In genomic region chr13:109938255-109938936, GRCh38 we compare ENCODE assay signal across 17 cellular contexts.
A peak's percentile ranks its signal among the peaks of the same experiment; 100 is the strongest.
DNase-seq lines count a peak whose midpoint lies in the region; ATAC-seq, FAIRE-seq and TF ChIP-seq lines count a peak whose summit lies in the region.
"Had no signal": no experiment of that assay in that cellular context is flagged by ENCODE, and none has a peak within 500 bp of the region (broad histone marks: within the 10 kb centered on the region; RNA-seq: fewer than 3 reads in every experiment).

No MANE protein-coding gene starts in this region.

- H3K27ac Mint-ChIP-seq in astrocyte (ENCODE audit: unreplicated experiment): no peak overlapping the region
- H3K27ac Mint-ChIP-seq: activated naive CD8-positive, alpha-beta T cell treated with anti-CD3 and anti-CD28 coated beads, Interleukin-2, amount 10 ng/mL, durations not matched to agents 7 days and 5 days; progenitor cell of endocrine pancreas had no signal

- H3K36me3 Mint-ChIP-seq in astrocyte (ENCODE audit: low read depth, unreplicated experiment): no peaks in the 10 kb centered on the region
- H3K36me3 Mint-ChIP-seq: activated naive CD8-positive, alpha-beta T cell treated with anti-CD3 and anti-CD28 coated beads, Interleukin-2, amount 10 ng/mL, durations not matched to agents 7 days and 5 days had no signal

- FAIRE-seq in astrocyte (lab: Jason Lieb, UNC): no peak

- BruUV-seq in A673 (replicated peaks; lab: Mats Ljungman, UMichigan): no TSS peak

- no peaks in the 10 kb centered on the region for H3K27me3 ChIP-seq in A673 (replicated peaks; ENCODE audit: insufficient read depth, low read depth, low read length, poor library complexity)
- H3K27me3 ChIP-seq in astrocyte (ENCODE audit: insufficient read depth, low read length): no peaks in the 10 kb centered on the region
- H3K27me3 ChIP-seq in colonic mucosa: no peaks in the 10 kb centered on the region
- H3K27me3 ChIP-seq: BLaER1 had no signal

- no peaks in the 10 kb centered on the region for H3K36me3 ChIP-seq in A673 (ENCODE audit: insufficient read depth, low read length, poor library complexity, severe bottlenecking)
- H3K36me3 ChIP-seq in HEK293 (ENCODE audit: control insufficient read depth in 2 of 2, insufficient read depth in 1 of 2, low read length in 2 of 2): no peaks in the 10 kb centered on the region
- H3K36me3 ChIP-seq in astrocyte (ENCODE audit: insufficient read depth, low read length): no peaks in the 10 kb centered on the region
- H3K36me3 ChIP-seq in colonic mucosa: no peaks in the 10 kb centered on the region
- H3K36me3 ChIP-seq: BLaER1 had no signal

- intact Hi-C loops in A673 (cut with micrococcal nuclease; ENCODE audit: unreplicated experiment) (no loop called here), colonic mucosa (cut with DNase I) (no loop called here)

- ATAC-seq in GM18505 (IDR thresholded peaks at IDR 0.05; ENCODE audit: unreplicated experiment) (no peak), HG02759 (IDR thresholded peaks at IDR 0.05; ENCODE audit: unreplicated experiment) (no peak)

- H3K4me3 Mint-ChIP-seq in astrocyte (ENCODE audit: unreplicated experiment): no peak overlapping the region
- H3K4me3 Mint-ChIP-seq: activated naive CD8-positive, alpha-beta T cell treated with anti-CD3 and anti-CD28 coated beads, Interleukin-2, amount 10 ng/mL, durations not matched to agents 7 days and 5 days had no signal

- no peak for TF ChIP-seq CTCF in A673 (conservative IDR thresholded peaks at IDR 0.05; ENCODE audit: low read depth, low read length)
- no peak for TF ChIP-seq CTCF in HEK293 (tag by site-specific recombination; IDR thresholded peaks at IDR 0.05)
- TF ChIP-seq CTCF in astrocyte (IDR thresholded peaks at IDR 0.05; ENCODE audit: insufficient read depth, low read depth, low read length): no peak
- TF ChIP-seq CTCF in colonic mucosa (IDR thresholded peaks at IDR 0.05): no peak

- H3K9ac ChIP-seq in astrocyte (ENCODE audit: low read length) (no peak overlapping the region), colonic mucosa (ENCODE audit: low read depth in 2 of 2, low read length in 2 of 2) (no peak overlapping the region)
- H3K9ac ChIP-seq: BLaER1 had no signal

- no peaks in the 10 kb centered on the region for H3K4me1 Mint-ChIP-seq in astrocyte (ENCODE audit: low read depth, unreplicated experiment)
- H3K4me1 Mint-ChIP-seq: activated naive CD8-positive, alpha-beta T cell treated with anti-CD3 and anti-CD28 coated beads, Interleukin-2, amount 10 ng/mL, durations not matched to agents 7 days and 5 days had no signal

- H3K4me1 ChIP-seq in A673 (ENCODE audit: insufficient read depth, low read length, poor library complexity, severe bottlenecking): no peaks in the 10 kb centered on the region
- H3K4me1 ChIP-seq in HEK293 (ENCODE audit: control insufficient read depth, insufficient read depth, low read length): no peaks in the 10 kb centered on the region
- H3K4me1 ChIP-seq in astrocyte (ENCODE audit: insufficient read depth, low read length): peaks cover 5% of the 10 kb centered on the region
- no peaks in the 10 kb centered on the region for H3K4me1 ChIP-seq in colonic mucosa

- H3K79me2 ChIP-seq in astrocyte (ENCODE audit: insufficient read depth, low read length): no peaks in the 10 kb centered on the region

- no peak overlapping the region for H3K4me3 ChIP-seq in A673 (ENCODE audit: low read depth, low read length, poor library complexity, severe bottlenecking)
- no peak overlapping the region for H3K4me3 ChIP-seq in HEK293 (ENCODE audit: low read depth, low read length)
- H3K4me3 ChIP-seq in astrocyte (ENCODE audit: insufficient read depth, low read depth, low read length): no peak overlapping the region
- no peak overlapping the region for H3K4me3 ChIP-seq in colonic mucosa
- H3K4me3 ChIP-seq: BLaER1 had no signal

- peak; percentile 6 for DNase-seq in A673 (ENCODE audit: low spot score)
- peak; percentile 85 for DNase-seq in astrocyte (ENCODE audit: low read depth)
- peak; percentile 31 for DNase-seq in glomerular visceral epithelial cell (ENCODE audit: extremely low spot score)
- no peak for DNase-seq in MV-4-11 (lab: John Stamatoyannopoulos, UW)
- no peak for DNase-seq in colonic mucosa
- DNase-seq: activated naive CD8-positive, alpha-beta T cell treated with anti-CD3 and anti-CD28 coated beads, Interleukin-2, amount 10 ng/mL, durations not matched to agents 7 days and 5 days; effector CD8-positive, alpha-beta T cell; mesenchymal stem cell; NCI-H1048; NCI-H526 treated with DMSO at 0.1 percent for 48 hours; stimulated activated CD4-positive, alpha-beta T cell treated with anti-CD3 and anti-CD28 coated beads, Interleukin-4, amount 100 ng/mL, for 4 hours; stimulated activated naive CD4-positive, alpha-beta T cell treated with Interleukin-2 at 50 U/mL for 16 hours had no signal

- no peaks in the 10 kb centered on the region for H3K9me3 Mint-ChIP-seq in astrocyte (ENCODE audit: unreplicated experiment)

- H3K9me3 ChIP-seq in A673 (ENCODE audit: low read depth, low read length, poor library complexity, severe bottlenecking) (no peaks in the 10 kb centered on the region), HEK293 (ENCODE audit: control insufficient read depth, insufficient read depth, low read depth, low read length) (no peaks in the 10 kb centered on the region), astrocyte (ENCODE audit: insufficient read depth, low read depth, low read length) (no peaks in the 10 kb centered on the region), colonic mucosa (no peaks in the 10 kb centered on the region)

- CTCF ChIA-PET in A673 (lab: Charles Lee): no interaction called here
- CTCF ChIA-PET in HEK293 (lab: Yijun Ruan, JAX): interaction anchor here (0.6 kb wide), 1 partner anchor 12 kb away, joined by 3 read pairs; no protein-coding TSS in a partner anchor

- H3K27ac ChIP-seq in A673 (ENCODE audit: low read depth, low read length, poor library complexity, severe bottlenecking) (no peak overlapping the region), HEK293 (ENCODE audit: extremely low read depth, low read depth, low read length) (no peak overlapping the region), astrocyte (ENCODE audit: low read depth, low read length) (peak overlapping the region; percentile 2), colonic mucosa (no peak overlapping the region)
- H3K27ac ChIP-seq: BLaER1 had no signal

- no peak for TF ChIP-seq POLR2A in GM18505 (IDR thresholded peaks at IDR 0.05; ENCODE audit: borderline replicate concordance, extremely low read depth, insufficient read depth, insufficient read length)

- POLR2A ChIA-PET in A673 (lab: Charles Lee; ENCODE audit: low non-redundant PET) (interaction anchor here (0.6 kb wide), 1 partner anchor 793 kb away, joined by 6 read pairs; no protein-coding TSS in a partner anchor), HEK293 (lab: Yijun Ruan, JAX) (no interaction called here)

- H4K20me1 ChIP-seq in astrocyte (ENCODE audit: insufficient read depth, low read length): no peaks in the 10 kb centered on the region
- H4K20me1 ChIP-seq: BLaER1 had no signal

- H3K4me2 ChIP-seq in astrocyte (ENCODE audit: low read length): no peak overlapping the region
- H3K4me2 ChIP-seq: BLaER1 had no signal

- no peaks in the 10 kb centered on the region for H3K27me3 Mint-ChIP-seq in astrocyte (ENCODE audit: low read depth, unreplicated experiment)
- H3K27me3 Mint-ChIP-seq: progenitor cell of endocrine pancreas had no signal

- H2AFZ ChIP-seq in astrocyte (ENCODE audit: low read depth, low read length): peak overlapping the region; percentile 28

TF ChIP-seq in HEK293, 187 proteins besides CTCF, POLR2A, EP300 and RAD21:
- TF ChIP-seq ZNF146 (tag by site-specific recombination; IDR thresholded peaks at IDR 0.05) (no peak), ZBTB44 (tag by site-specific recombination; IDR thresholded peaks at IDR 0.05) (no peak), HIC1 (tag by site-specific recombination; IDR thresholded peaks at IDR 0.05) (peak; percentile 22; the same call in 1 of the 2 replicates)

Comparison
In these comparisons a context has a peak if more than half of its experiments do, and no peak if none do; other contexts are left out.
1. DNase-seq: peak in A673 (single experiment), astrocyte (single experiment) and glomerular visceral epithelial cell (single experiment); none in MV-4-11 (single experiment) and colonic mucosa (single experiment).